In genomic region chr6:47424436-47424836, GRCh38 we compare ENCODE assay signal across 29 cellular contexts.
"Had no signal": no experiment of that assay in that cellular context is flagged by ENCODE, and none has a peak within 500 bp of the region (broad histone marks: within the 10 kb centered on the region; RNA-seq: fewer than 3 reads in every experiment).

No MANE protein-coding gene starts in this region.

- FAIRE-seq: endometrium, islet of Langerhans had no signal

- H3K27me3 ChIP-seq: esophagus squamous epithelium, foreskin keratinocyte, gastroesophageal sphincter, heart left ventricle, left lung, neutrophil, right lobe of liver, stomach, thyroid gland had no signal

- H3K4me1 ChIP-seq: esophagus squamous epithelium, foreskin keratinocyte, gastroesophageal sphincter, parathyroid adenoma, thyroid gland had no signal

- H3K79me2 ChIP-seq: parathyroid adenoma had no signal

- H3K27me3 Mint-ChIP-seq: effector memory CD8-positive, alpha-beta T cell; progenitor cell of endocrine pancreas had no signal

- H3K4me1 Mint-ChIP-seq: naive B cell; neural crest cell; stimulated activated effector memory CD8-positive, alpha-beta T cell treated with anti-CD3 and anti-CD28 coated beads, Interleukin-12 subunit alpha, Interleukin-12 subunit beta, amount 100 ng/mL, for 72 hours had no signal

- DNase-seq: cortex of kidney; effector memory CD8-positive, alpha-beta T cell; erythroblast; esophagus squamous epithelium; foreskin keratinocyte; heart left ventricle; hippocampal formation; left cardiac atrium; left lung; mesenchymal stem cell; mucosa of descending colon; naive B cell; right lobe of liver; stimulated activated CD4-positive, alpha-beta T cell treated with anti-CD3 and anti-CD28 coated beads, Interleukin-2, amount 100 ng/mL, for 24 hours; stimulated activated CD4-positive, alpha-beta T cell treated with anti-CD3 and anti-CD28 coated beads, Interleukin-4, amount 100 ng/mL, for 24 hours; stimulated activated naive CD4-positive, alpha-beta T cell treated with Interleukin-2 at 50 U/mL for 16 hours; stomach; thyroid gland; trophoblast cell had no signal

- H3K27ac ChIP-seq: esophagus squamous epithelium, foreskin keratinocyte, gastroesophageal sphincter, heart left ventricle, left lung, neutrophil, parathyroid adenoma, right lobe of liver, stomach, thyroid gland had no signal

- H3K4me3 Mint-ChIP-seq: effector memory CD8-positive, alpha-beta T cell; mesothelial cell of epicardium; naive B cell; natural killer cell treated with Interleukin-12 subunit alpha and Interleukin-12 subunit beta and Interleukin-15 and Interleukin-18, amount 100 ng/mL, for 72 hours; neural crest cell; stimulated activated effector memory CD8-positive, alpha-beta T cell treated with anti-CD3 and anti-CD28 coated beads, Interleukin-12 subunit alpha, Interleukin-12 subunit beta, amount 100 ng/mL, for 72 hours had no signal

- H3K9me3 ChIP-seq: neutrophil, right lobe of liver, thyroid gland had no signal

- ATAC-seq: effector memory CD8-positive, alpha-beta T cell; foreskin keratinocyte; gastroesophageal sphincter; heart left ventricle; left lung; mucosa of descending colon; natural killer cell treated with Interleukin-12 subunit alpha and Interleukin-12 subunit beta and Interleukin-15 and Interleukin-18, amount 100 ng/mL, for 72 hours; right lobe of liver; stimulated activated effector memory CD8-positive, alpha-beta T cell treated with anti-CD3 and anti-CD28 coated beads, Interleukin-12 subunit alpha, Interleukin-12 subunit beta, amount 100 ng/mL, for 72 hours had no signal

- H3K36me3 ChIP-seq: esophagus squamous epithelium, gastroesophageal sphincter, heart left ventricle, left lung, neutrophil, right lobe of liver, stomach, thyroid gland had no signal

- H3K9ac ChIP-seq: parathyroid adenoma had no signal

- H3K27ac Mint-ChIP-seq: effector memory CD8-positive, alpha-beta T cell; mesothelial cell of epicardium; natural killer cell treated with Interleukin-12 subunit alpha and Interleukin-12 subunit beta and Interleukin-15 and Interleukin-18, amount 100 ng/mL, for 72 hours; progenitor cell of endocrine pancreas; stimulated activated effector memory CD8-positive, alpha-beta T cell treated with anti-CD3 and anti-CD28 coated beads, Interleukin-12 subunit alpha, Interleukin-12 subunit beta, amount 100 ng/mL, for 72 hours had no signal

- H3K36me3 Mint-ChIP-seq: mesothelial cell of epicardium; stimulated activated effector memory CD8-positive, alpha-beta T cell treated with anti-CD3 and anti-CD28 coated beads, Interleukin-12 subunit alpha, Interleukin-12 subunit beta, amount 100 ng/mL, for 72 hours had no signal

- H3K4me3 ChIP-seq: esophagus squamous epithelium, gastroesophageal sphincter, heart left ventricle, left lung, mucosa of descending colon, right lobe of liver, stomach, thyroid gland had no signal

- H2AFZ ChIP-seq: parathyroid adenoma had no signal
